Comparison of ENCODE assay signal across 11 cellular contexts in genomic region chr10:24513155-24513554, GRCh38.
A peak's percentile ranks its signal among the peaks of the same experiment; 100 is the strongest.
DNase-seq lines count a peak whose midpoint lies in the region; ATAC-seq and TF ChIP-seq lines count a peak whose summit lies in the region.
"Had no signal": no experiment of that assay in that cellular context is flagged by ENCODE, and none has a peak within 500 bp of the region (broad histone marks: within the 10 kb centered on the region; RNA-seq: fewer than 3 reads in every experiment).

No MANE protein-coding gene starts in this region.

- H3K27ac Mint-ChIP-seq in endodermal cell = no peak overlapping the region

- peak; percentile 1 for DNase-seq in NCI-H2171 treated with DMSO at 0.1 percent for 48 hours (lab: John Stamatoyannopoulos, UW)
- no peak for DNase-seq in NCI-H2171 (lab: John Stamatoyannopoulos, UW)
- DNase-seq in M059J (ENCODE audit: low read depth) = peak; percentile 35
- peak; percentile 73 for DNase-seq in endodermal cell
- DNase-seq in osteoblast (ENCODE audit: insufficient read length, low spot score, missing footprints) = no peak
- DNase-seq in activated CD8-positive, alpha-beta memory T cell treated with anti-CD3 and anti-CD28 coated beads for 24 hours = no peak
- DNase-seq in activated CD8-positive, alpha-beta memory T cell treated with anti-CD3 and anti-CD28 coated beads, Interleukin-2, amount 50 U/mL, for 4 hours = no peak
- DNase-seq: activated naive CD4-positive, alpha-beta T cell treated with anti-CD3 and anti-CD28 coated beads, Interleukin-2, amount 50 U/mL, for 16 hours; GOT3 had no signal

- H4K20me1 ChIP-seq in osteoblast (ENCODE audit: insufficient read depth, low read length) = no peaks in the 10 kb centered on the region
- H4K20me1 ChIP-seq: BLaER1 had no signal

- no peak overlapping the region for H3K4me3 ChIP-seq in endodermal cell (ENCODE audit: low read length)
- H3K4me3 ChIP-seq in osteoblast (ENCODE audit: insufficient read depth, low read length) = no peak overlapping the region
- H3K4me3 ChIP-seq: BLaER1 had no signal

- no peak overlapping the region for H3K4me2 ChIP-seq in osteoblast (ENCODE audit: insufficient read depth, low read length)
- H3K4me2 ChIP-seq: BLaER1 had no signal

- H3K9me3 ChIP-seq in endodermal cell (ENCODE audit: control insufficient read depth, low read length) = no peaks in the 10 kb centered on the region
- H3K9me3 ChIP-seq in osteoblast (ENCODE audit: low read depth, low read length) = no peaks in the 10 kb centered on the region
- H3K9me3 ChIP-seq: BLaER1 had no signal

- ATAC-seq in HG02610 (IDR thresholded peaks at IDR 0.05; ENCODE audit: unreplicated experiment) = no peak

- no peak overlapping the region for H3K27ac ChIP-seq in endodermal cell (ENCODE audit: low read depth, low read length)
- H3K27ac ChIP-seq in osteoblast (ENCODE audit: low read depth, low read length) = no peak overlapping the region
- H3K27ac ChIP-seq: BLaER1 had no signal

- no peak overlapping the region for H3K4me3 Mint-ChIP-seq in endodermal cell

- H3K9ac ChIP-seq in endodermal cell (ENCODE audit: extremely low read depth, low read length, poor library complexity, severe bottlenecking) = no peak overlapping the region
- H3K9ac ChIP-seq: BLaER1 had no signal

- H3K36me3 Mint-ChIP-seq in endodermal cell (ENCODE audit: low read depth) = peaks cover 7% of the 10 kb centered on the region

- H3K79me2 ChIP-seq in osteoblast (ENCODE audit: insufficient read depth, low read length) = no peaks in the 10 kb centered on the region

- H2AFZ ChIP-seq in osteoblast (ENCODE audit: low read length) = no peak overlapping the region

- no peaks in the 10 kb centered on the region for H3K27me3 Mint-ChIP-seq in endodermal cell (ENCODE audit: insufficient read depth)

- H3K9me3 Mint-ChIP-seq in endodermal cell = no peaks in the 10 kb centered on the region

- H3K4me1 ChIP-seq in endodermal cell (ENCODE audit: control insufficient read depth, insufficient read depth, low read length) = no peaks in the 10 kb centered on the region
- no peaks in the 10 kb centered on the region for H3K4me1 ChIP-seq in osteoblast (ENCODE audit: insufficient read depth, low read length)
- H3K4me1 ChIP-seq: BLaER1 had no signal

- H3K27me3 ChIP-seq in endodermal cell (ENCODE audit: control insufficient read depth, insufficient read depth, low read length, poor library complexity, severe bottlenecking) (no peaks in the 10 kb centered on the region), osteoblast (ENCODE audit: insufficient read depth, low read length) (no peaks in the 10 kb centered on the region)
- H3K27me3 ChIP-seq: BLaER1 had no signal

- 90 to 91% methylated on average over 9 of the region's 9 CpGs for WGBS in endodermal cell (ENCODE audit: insufficient coverage in 1 of 2, insufficient read length in 1 of 2), 2 experiments

- no peaks in the 10 kb centered on the region for H3K4me1 Mint-ChIP-seq in endodermal cell

- H3K36me3 ChIP-seq in endodermal cell (ENCODE audit: control insufficient read depth, insufficient read depth, low read length) (peaks cover 26% of the 10 kb centered on the region), osteoblast (ENCODE audit: insufficient read depth, low read length) (peaks cover 41% of the 10 kb centered on the region)
- H3K36me3 ChIP-seq: BLaER1 had no signal

- peak; percentile 72 for TF ChIP-seq CTCF in endodermal cell (conservative IDR thresholded peaks at IDR 0.05)
- TF ChIP-seq CTCF in osteoblast (IDR thresholded peaks at IDR 0.05; ENCODE audit: extremely low read depth, low read depth, low read length) = peak; percentile 54

Comparison
In these comparisons a context has a peak if more than half of its experiments do, and no peak if none do; other contexts are left out.
1. DNase-seq: peak in NCI-H2171 treated with DMSO at 0.1 percent for 48 hours (single experiment), M059J (single experiment) and endodermal cell (single experiment); none in NCI-H2171 (single experiment), osteoblast (single experiment), activated CD8-positive, alpha-beta memory T cell treated with anti-CD3 and anti-CD28 coated beads for 24 hours (single experiment) and activated CD8-positive, alpha-beta memory T cell treated with anti-CD3 and anti-CD28 coated beads, Interleukin-2, amount 50 U/mL, for 4 hours (single experiment).